In genomic region chr1:108878678-108879077, GRCh38 we compare ENCODE assay signal across 2 cellular contexts.
TF ChIP-seq lines count a peak whose summit lies in the region.

No MANE protein-coding gene starts in this region.

TF ChIP-seq in A549, 52 proteins besides CTCF, POLR2A, EP300 and RAD21 (continued from another document):
- TF ChIP-seq E2F6 (IDR thresholded peaks at IDR 0.05; ENCODE audit: borderline replicate concordance, low read depth) (no peak), TP53 (CRISPR knock-in tag; IDR thresholded peaks at IDR 0.05) (no peak), MYC (IDR thresholded peaks at IDR 0.05; ENCODE audit: borderline replicate concordance, low read length) (no peak), ZNF302 (CRISPR knock-in tag; IDR thresholded peaks at IDR 0.05) (no peak), REST (IDR thresholded peaks at IDR 0.05) (no peak), ZC3H11A (IDR thresholded peaks at IDR 0.05) (no peak), HOXA7 (CRISPR knock-in tag; IDR thresholded peaks at IDR 0.05) (no peak), HDAC2 (IDR thresholded peaks at IDR 0.05) (no peak), ZFP36 (IDR thresholded peaks at IDR 0.05; ENCODE audit: borderline replicate concordance, partially characterized antibody) (no peak), ZSCAN20 (CRISPR knock-in tag; IDR thresholded peaks at IDR 0.05) (no peak), RARB (CRISPR knock-in tag; IDR thresholded peaks at IDR 0.05) (no peak), MAX (IDR thresholded peaks at IDR 0.05) (no peak), HMGXB4 (CRISPR knock-in tag; IDR thresholded peaks at IDR 0.05; ENCODE audit: borderline replicate concordance) (no peak)

TF ChIP-seq in IMR-90, 13 proteins besides CTCF, POLR2A, EP300 and RAD21 (continued from another document):
- TF ChIP-seq CHD1 (IDR thresholded peaks at IDR 0.05; ENCODE audit: low read depth, low read length) (no peak), MXI1 (IDR thresholded peaks at IDR 0.05; ENCODE audit: borderline replicate concordance, low read depth, low read length) (no peak), USF2 (IDR thresholded peaks at IDR 0.05; ENCODE audit: low read depth, low read length) (no peak), NFE2L2 (IDR thresholded peaks at IDR 0.05; ENCODE audit: low read depth, low read length) (no peak), BHLHE40 (IDR thresholded peaks at IDR 0.05; ENCODE audit: low read depth, low read length) (no peak), ELK1 (IDR thresholded peaks at IDR 0.05; ENCODE audit: borderline replicate concordance, low read depth, low read length) (no peak), MAFK (IDR thresholded peaks at IDR 0.05; ENCODE audit: low read depth, low read length) (no peak)
